ENCODE assay signal across 20 cellular contexts in genomic region chr17:62876664-62877411, GRCh38.
DNase-seq lines count a peak whose midpoint lies in the region; ATAC-seq, FAIRE-seq and TF ChIP-seq lines count a peak whose summit lies in the region.
"Had no signal": no experiment of that assay in that cellular context is flagged by ENCODE, and none has a peak within 500 bp of the region (broad histone marks: within the 10 kb centered on the region; RNA-seq: fewer than 3 reads in every experiment).

No MANE protein-coding gene starts in this region.

- H3K4me3 Mint-ChIP-seq in stimulated activated memory B cell treated with anti-CD40 and anti-IgM and Interleukin-4, amounts not matched to agents 10 μg/mL and 1 μg/mL and 100 μg/mL, for 72 hours: no peak overlapping the region
- H3K4me3 Mint-ChIP-seq: activated naive CD8-positive, alpha-beta T cell treated with anti-CD3 and anti-CD28 coated beads, Interleukin-2, amount 50 U/mL, for 24 hours; activated T-cell treated with anti-CD3 and anti-CD28 coated beads, Interleukin-2, amount 50 U/mL, for 72 hours; B cell had no signal

- FAIRE-seq in bronchial epithelial cell (lab: Jason Lieb, UNC): no peak

- CTCF ChIA-PET in GM10248 (lab: Yijun Ruan, JAX): interaction anchor here (0.9 kb wide), 1 partner anchor 529 kb away, joined by 3 read pairs; no protein-coding TSS in a partner anchor

- TF ChIP-seq CTCF in bronchial epithelial cell (IDR thresholded peaks at IDR 0.05; ENCODE audit: insufficient read depth, low read length, severe bottlenecking): no peak
- no peak for TF ChIP-seq CTCF in GM10248 (IDR thresholded peaks at IDR 0.05; ENCODE audit: control extremely low read depth, extremely low read depth, low read depth, missing control alignments)

- no peaks in the 10 kb centered on the region for H3K9me3 Mint-ChIP-seq in stimulated activated memory B cell treated with anti-CD40 and anti-IgM and Interleukin-4, amounts not matched to agents 10 μg/mL and 1 μg/mL and 100 μg/mL, for 72 hours
- H3K9me3 Mint-ChIP-seq: activated naive CD8-positive, alpha-beta T cell treated with anti-CD3 and anti-CD28 coated beads, Interleukin-2, amount 50 U/mL, for 24 hours had no signal

- H3K4me1 Mint-ChIP-seq in stimulated activated memory B cell treated with anti-CD40 and anti-IgM and Interleukin-4, amounts not matched to agents 10 μg/mL and 1 μg/mL and 100 μg/mL, for 72 hours: no peaks in the 10 kb centered on the region
- H3K4me1 Mint-ChIP-seq: activated naive CD8-positive, alpha-beta T cell treated with anti-CD3 and anti-CD28 coated beads, Interleukin-2, amount 50 U/mL, for 24 hours; B cell had no signal

- POLR2A ChIA-PET in GM10248 (lab: Yijun Ruan, JAX): no interaction called here

- peaks cover 32% of the 10 kb centered on the region for H3K27me3 Mint-ChIP-seq in stimulated activated memory B cell treated with anti-CD40 and anti-IgM and Interleukin-4, amounts not matched to agents 10 μg/mL and 1 μg/mL and 100 μg/mL, for 72 hours

- H3K36me3 ChIP-seq in bronchial epithelial cell (ENCODE audit: control insufficient read depth, insufficient read depth, low read length): no peaks in the 10 kb centered on the region
- H3K36me3 ChIP-seq: uterus had no signal

- no peak overlapping the region for H3K4me3 ChIP-seq in bronchial epithelial cell (ENCODE audit: low read depth, low read length)
- H3K4me3 ChIP-seq: smooth muscle cell, uterus had no signal

- no peak for ATAC-seq in stimulated activated memory B cell treated with anti-CD40 and anti-IgM and Interleukin-4, amounts not matched to agents 10 μg/mL and 1 μg/mL and 100 μg/mL, for 72 hours
- ATAC-seq: activated naive CD8-positive, alpha-beta T cell treated with anti-CD3 and anti-CD28 coated beads, Interleukin-2, amount 50 U/mL, for 24 hours; activated T-cell treated with anti-CD3 and anti-CD28 coated beads, Interleukin-2, amount 50 U/mL, for 72 hours; left lobe of liver had no signal

- H3K27ac Mint-ChIP-seq in stimulated activated memory B cell treated with anti-CD40 and anti-IgM and Interleukin-4, amounts not matched to agents 10 μg/mL and 1 μg/mL and 100 μg/mL, for 72 hours: no peak overlapping the region
- H3K27ac Mint-ChIP-seq: activated naive CD8-positive, alpha-beta T cell treated with anti-CD3 and anti-CD28 coated beads, Interleukin-2, amount 50 U/mL, for 24 hours; activated T-cell treated with anti-CD3 and anti-CD28 coated beads, Interleukin-2, amount 50 U/mL, for 72 hours; B cell had no signal

- no peaks in the 10 kb centered on the region for H3K36me3 Mint-ChIP-seq in stimulated activated memory B cell treated with anti-CD40 and anti-IgM and Interleukin-4, amounts not matched to agents 10 μg/mL and 1 μg/mL and 100 μg/mL, for 72 hours

- no peaks in the 10 kb centered on the region for H3K27me3 ChIP-seq in bronchial epithelial cell (ENCODE audit: control insufficient read depth, insufficient read depth, low read length)
- H3K27me3 ChIP-seq: uterus had no signal

- peak; percentile 42 for DNase-seq in EH (ENCODE audit: low read depth)
- peak; percentile 26 for DNase-seq in LHCN-M2 (ENCODE audit: low read depth)
- peak; percentile 97 for DNase-seq in bronchial epithelial cell (ENCODE audit: low read depth)
- DNase-seq in hepatic stellate cell (ENCODE audit: low spot score): peak; percentile 25
- DNase-seq in GM10248 (ENCODE audit: extremely low spot score): no peak
- no peak for DNase-seq in DMS79 treated with DMSO at 0.1 percent for 48 hours (lab: John Stamatoyannopoulos, UW)
- DNase-seq in NCI-H345 (lab: John Stamatoyannopoulos, UW): no peak
- DNase-seq: activated CD4-positive, alpha-beta T cell treated with anti-CD3 and anti-CD28 coated beads, Interleukin-2, amount 50 U/mL, for 48 hours; activated naive CD8-positive, alpha-beta T cell treated with anti-CD3 and anti-CD28 coated beads, Interleukin-2, amount 50 U/mL, for 24 hours; activated T-cell treated with anti-CD3 and anti-CD28 coated beads, Interleukin-2, amount 50 U/mL, for 72 hours; KG1; NCI-H1436; NCI-H226; stimulated activated naive CD4-positive, alpha-beta T cell treated with Interleukin-2 at 50 U/mL for 16 hours; SW 1271; uterus had no signal

Comparison
In these comparisons a context has a peak if more than half of its experiments do, and no peak if none do; other contexts are left out.
1. DNase-seq: peak in EH (single experiment), LHCN-M2 (single experiment), bronchial epithelial cell (single experiment) and hepatic stellate cell (single experiment); none in GM10248 (single experiment), DMS79 treated with DMSO at 0.1 percent for 48 hours (single experiment) and NCI-H345 (single experiment).